Comparison of ENCODE assay signal across 16 cellular contexts in the genomic region with DNA sequence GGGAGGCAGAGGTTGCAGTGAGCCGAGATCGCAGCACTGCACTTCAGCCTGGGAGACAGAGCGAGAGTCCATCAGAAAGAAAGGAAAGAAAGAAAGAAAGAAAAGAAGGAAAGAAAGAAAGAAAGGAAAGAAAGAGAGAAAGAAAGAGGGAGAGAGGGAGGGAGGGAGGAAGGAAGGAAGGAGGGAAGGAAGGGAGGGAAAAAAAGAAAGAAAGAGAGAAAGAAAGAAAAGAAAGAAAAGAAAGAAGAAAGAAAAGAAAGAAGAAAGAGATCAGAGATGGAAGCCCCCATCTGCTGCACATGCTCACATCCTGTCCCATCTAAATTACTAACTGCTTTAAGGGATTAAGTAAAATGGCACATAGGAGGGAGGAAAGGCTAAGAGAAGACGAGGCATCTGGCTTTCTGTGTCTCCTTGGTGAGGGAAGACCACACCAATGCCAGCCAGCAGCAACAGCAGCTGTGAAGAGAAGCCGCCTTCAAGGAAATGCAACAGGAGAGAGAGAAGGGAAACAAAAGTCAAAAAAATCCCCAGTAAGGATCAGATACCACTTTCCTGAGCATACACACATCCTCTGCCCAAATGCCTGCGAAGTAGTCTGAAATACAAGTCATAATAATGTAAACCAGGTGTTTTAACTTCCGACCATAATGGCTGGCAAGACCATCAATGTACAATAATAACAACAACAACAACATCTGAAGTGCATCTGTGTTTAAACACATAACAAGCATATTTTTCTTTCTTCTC.
DNase-seq lines count a peak whose midpoint lies in the region; ATAC-seq and TF ChIP-seq lines count a peak whose summit lies in the region.
"Had no signal": no experiment of that assay in that cellular context is flagged by ENCODE, and none has a peak within 500 bp of the region (broad histone marks: within the 10 kb centered on the region; RNA-seq: fewer than 3 reads in every experiment).

No MANE protein-coding gene starts in this region.

- H3K27me3 ChIP-seq in WERI-Rb-1 (ENCODE audit: insufficient read depth, low read depth, severe bottlenecking), result no peaks in the 10 kb centered on the region
- H3K27me3 ChIP-seq: MG63 had no signal

- no peaks in the 10 kb centered on the region for H3K36me3 Mint-ChIP-seq in nephron progenitor cell (ENCODE audit: low read depth)
- H3K36me3 Mint-ChIP-seq in HFFc6 (ENCODE audit: low read depth), result no peaks in the 10 kb centered on the region
- H3K36me3 Mint-ChIP-seq: CD8-positive, alpha-beta memory T cell had no signal

- no peaks in the 10 kb centered on the region for H3K9me3 ChIP-seq in HEK293 (ENCODE audit: control insufficient read depth, insufficient read depth, low read depth, low read length)
- H3K9me3 ChIP-seq in WERI-Rb-1 (ENCODE audit: severe bottlenecking), result no peaks in the 10 kb centered on the region
- H3K9me3 ChIP-seq: HAP-1, MG63 had no signal

- H3K27ac ChIP-seq in HEK293 (ENCODE audit: extremely low read depth, low read depth, low read length) (no peak overlapping the region), WERI-Rb-1 (peak overlapping the region; percentile 14; the same call in 1 of the 2 replicates)
- H3K27ac ChIP-seq: KMS-11 had no signal

- TF ChIP-seq CTCF in HEK293 (tag by site-specific recombination; IDR thresholded peaks at IDR 0.05) (no peak), WERI-Rb-1 (IDR thresholded peaks at IDR 0.05; ENCODE audit: low read depth, low read length) (no peak), nephron progenitor cell (IDR thresholded peaks at IDR 0.05) (no peak), HFFc6 (IDR thresholded peaks at IDR 0.05) (no peak)

- ATAC-seq in HG02885 (IDR thresholded peaks at IDR 0.05; ENCODE audit: poor library complexity, unreplicated experiment), result no peak

- H3K4me3 ChIP-seq in HEK293 (ENCODE audit: low read depth, low read length) (no peak overlapping the region), WERI-Rb-1 (ENCODE audit: low read depth, low read length) (no peak overlapping the region)
- H3K4me3 ChIP-seq: HAP-1, MG63 had no signal

- H3K4me3 Mint-ChIP-seq in nephron progenitor cell, result peak overlapping the region; percentile 6
- H3K4me3 Mint-ChIP-seq in HFFc6, result no peak overlapping the region
- H3K4me3 Mint-ChIP-seq: CD8-positive, alpha-beta memory T cell had no signal

- H3K27me3 Mint-ChIP-seq in nephron progenitor cell (ENCODE audit: low read depth, poor library complexity) (peaks cover 3% of the 10 kb centered on the region), HFFc6 (ENCODE audit: insufficient read depth) (peaks cover 12% of the 10 kb centered on the region)

- H3K4me1 Mint-ChIP-seq in nephron progenitor cell, result peaks cover 37% of the 10 kb centered on the region
- no peaks in the 10 kb centered on the region for H3K4me1 Mint-ChIP-seq in HFFc6 (ENCODE audit: low read depth)
- H3K4me1 Mint-ChIP-seq: CD8-positive, alpha-beta memory T cell had no signal

- POLR2A ChIA-PET in HEK293 (lab: Yijun Ruan, JAX), result no interaction called here

- no peaks in the 10 kb centered on the region for H3K36me3 ChIP-seq in HEK293 (ENCODE audit: control insufficient read depth in 2 of 2, insufficient read depth in 1 of 2, low read length in 2 of 2)
- no peaks in the 10 kb centered on the region for H3K36me3 ChIP-seq in WERI-Rb-1
- H3K36me3 ChIP-seq: HAP-1, MG63 had no signal

- no peaks in the 10 kb centered on the region for H3K4me1 ChIP-seq in HEK293 (ENCODE audit: control insufficient read depth, insufficient read depth, low read length)
- H3K4me1 ChIP-seq: HAP-1 had no signal

- H3K9me3 Mint-ChIP-seq in nephron progenitor cell (no peaks in the 10 kb centered on the region), HFFc6 (no peaks in the 10 kb centered on the region)
- H3K9me3 Mint-ChIP-seq: CD8-positive, alpha-beta memory T cell had no signal

- CTCF ChIA-PET in HEK293 (lab: Yijun Ruan, JAX), result no interaction called here

- DNase-seq in AG20443 (ENCODE audit: low spot score) (peak; percentile 24), WERI-Rb-1 (peak; percentile 35), nephron progenitor cell (no peak), HFFc6 (no peak), RPMI8226 (no peak)
- DNase-seq: ACHN; CD8-positive, alpha-beta memory T cell; MG63; NCI-H1105; NCI-H187; NCI-H446 treated with DMSO at 0.1 percent for 48 hours; SHP77 treated with DMSO at 0.1 percent for 48 hours had no signal

- H3K27ac Mint-ChIP-seq in nephron progenitor cell (peak overlapping the region; percentile 90), HFFc6 (no peak overlapping the region)

TF ChIP-seq in HEK293, 187 proteins besides CTCF, POLR2A, EP300 and RAD21 (continues in another document):
- TF ChIP-seq ZNF221 (tag by site-specific recombination; IDR thresholded peaks at IDR 0.05; ENCODE audit: borderline replicate concordance), result no peak
- TF ChIP-seq ZNF529 (tag by site-specific recombination; IDR thresholded peaks at IDR 0.05; ENCODE audit: insufficient replicate concordance), result no peak
- no peak for TF ChIP-seq ZNF660 (tag by site-specific recombination; IDR thresholded peaks at IDR 0.05)
- no peak for TF ChIP-seq ZNF768 (tag by site-specific recombination; IDR thresholded peaks at IDR 0.05)
- TF ChIP-seq, protein P1, sequence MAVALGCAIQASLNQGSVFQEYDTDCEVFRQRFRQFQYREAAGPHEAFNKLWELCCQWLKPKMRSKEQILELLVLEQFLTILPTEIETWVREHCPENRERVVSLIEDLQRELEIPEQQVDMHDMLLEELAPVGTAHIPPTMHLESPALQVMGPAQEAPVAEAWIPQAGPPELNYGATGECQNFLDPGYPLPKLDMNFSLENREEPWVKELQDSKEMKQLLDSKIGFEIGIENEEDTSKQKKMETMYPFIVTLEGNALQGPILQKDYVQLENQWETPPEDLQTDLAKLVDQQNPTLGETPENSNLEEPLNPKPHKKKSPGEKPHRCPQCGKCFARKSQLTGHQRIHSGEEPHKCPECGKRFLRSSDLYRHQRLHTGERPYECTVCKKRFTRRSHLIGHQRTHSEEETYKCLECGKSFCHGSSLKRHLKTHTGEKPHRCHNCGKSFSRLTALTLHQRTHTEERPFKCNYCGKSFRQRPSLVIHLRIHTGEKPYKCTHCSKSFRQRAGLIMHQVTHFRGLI (tag by site-specific recombination; IDR thresholded peaks at IDR 0.05), result no peak
- TF ChIP-seq ZNF10 (tag by site-specific recombination; IDR thresholded peaks at IDR 0.05), result no peak
- no peak for TF ChIP-seq PBX3 (CRISPR knock-in tag; IDR thresholded peaks at IDR 0.05)
- TF ChIP-seq FEZF1 (tag by site-specific recombination; IDR thresholded peaks at IDR 0.05), result no peak
- no peak for TF ChIP-seq PRDM6 (tag by site-specific recombination; IDR thresholded peaks at IDR 0.05)
- peak; percentile 45; the same call in 1 of the 2 replicates for TF ChIP-seq ZNF366 (tag by site-specific recombination; conservative IDR thresholded peaks at IDR 0.05)
- 0 out of 2 replicates have a peak, but pooled peaks have one; percentile 12 for TF ChIP-seq SCRT2 (tag by site-specific recombination; IDR thresholded peaks at IDR 0.05)
- no peak for TF ChIP-seq ZNF362 (tag by site-specific recombination; IDR thresholded peaks at IDR 0.05)
- TF ChIP-seq, protein P2, sequence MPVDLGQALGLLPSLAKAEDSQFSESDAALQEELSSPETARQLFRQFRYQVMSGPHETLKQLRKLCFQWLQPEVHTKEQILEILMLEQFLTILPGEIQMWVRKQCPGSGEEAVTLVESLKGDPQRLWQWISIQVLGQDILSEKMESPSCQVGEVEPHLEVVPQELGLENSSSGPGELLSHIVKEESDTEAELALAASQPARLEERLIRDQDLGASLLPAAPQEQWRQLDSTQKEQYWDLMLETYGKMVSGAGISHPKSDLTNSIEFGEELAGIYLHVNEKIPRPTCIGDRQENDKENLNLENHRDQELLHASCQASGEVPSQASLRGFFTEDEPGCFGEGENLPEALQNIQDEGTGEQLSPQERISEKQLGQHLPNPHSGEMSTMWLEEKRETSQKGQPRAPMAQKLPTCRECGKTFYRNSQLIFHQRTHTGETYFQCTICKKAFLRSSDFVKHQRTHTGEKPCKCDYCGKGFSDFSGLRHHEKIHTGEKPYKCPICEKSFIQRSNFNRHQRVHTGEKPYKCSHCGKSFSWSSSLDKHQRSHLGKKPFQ (tag by site-specific recombination; IDR thresholded peaks at IDR 0.05), result no peak
- TF ChIP-seq ZEB2 (tag by site-specific recombination; IDR thresholded peaks at IDR 0.05), result no peak
- no peak for TF ChIP-seq BCL11B (tag by site-specific recombination; IDR thresholded peaks at IDR 0.05; ENCODE audit: low read depth)
- no peak for TF ChIP-seq GFI1B (tag by site-specific recombination; IDR thresholded peaks at IDR 0.05)

Comparison
In these comparisons a context has a peak if more than half of its experiments do, and no peak if none do; other contexts are left out.
1. DNase-seq: peak in AG20443 (single experiment) and WERI-Rb-1 (single experiment); none in nephron progenitor cell (single experiment), HFFc6 (single experiment) and RPMI8226 (single experiment).